8 cellular contexts compared by ENCODE assay signal in genomic region chr10:98269435-98269912, GRCh38. TPM values are rescaled to one million over a fixed set of nuclear protein-coding genes. Genes with fewer than 3 reads are reported as not detected.
DNase-seq lines count a peak whose midpoint lies in the region; ATAC-seq and TF ChIP-seq lines count a peak whose summit lies in the region.

No MANE protein-coding gene starts in this region.

- no peaks in the 10 kb centered on the region for H3K36me3 Mint-ChIP-seq in neural progenitor cell

- no peak overlapping the region for H3K27ac Mint-ChIP-seq in neural progenitor cell

- H3K36me3 ChIP-seq in BLaER1 treated with 17β-estradiol and CSF1 and Interleukin-3, amounts not matched to agents 10 nM and 100 nM: no peaks in the 10 kb centered on the region
- no peaks in the 10 kb centered on the region for H3K36me3 ChIP-seq in esophagus squamous epithelium
- H3K36me3 ChIP-seq in neural progenitor cell: no peaks in the 10 kb centered on the region

- DNase-seq in NCI-H69 (lab: John Stamatoyannopoulos, UW): peak; percentile 84
- no peak for DNase-seq in esophagus squamous epithelium (lab: John Stamatoyannopoulos, UW)
- DNase-seq in neural progenitor cell (ENCODE audit: low spot score): peak; percentile 31
- DNase-seq in NCI-H2107 treated with DMSO at 0.1 percent for 48 hours (lab: John Stamatoyannopoulos, UW; ENCODE audit: unreplicated experiment): no peak
- DNase-seq in stimulated activated CD4-positive, alpha-beta T cell treated with anti-CD3 and anti-CD28 coated beads, Interleukin-1b, Interleukin-23, amount 100 ng/mL, for 48 hours: no peak

- peak overlapping the region in 3 of 11 experiments; percentile 10 to 34 (median 29); a peak in 3 of 22 replicates for H3K9ac ChIP-seq in BLaER1 treated with 17β-estradiol and CSF1 and Interleukin-3, amounts not matched to agents 10 nM and 100 nM
- no peak overlapping the region for H3K9ac ChIP-seq in neural progenitor cell

- peaks cover 0 to 32% (median 0%) of the 10 kb centered on the region in 11 experiments; a peak in 6 of 22 replicates for H3K27me3 ChIP-seq in BLaER1 treated with 17β-estradiol and CSF1 and Interleukin-3, amounts not matched to agents 10 nM and 100 nM
- H3K27me3 ChIP-seq in esophagus squamous epithelium (peaks cover 0 to 68% (median 0%) of the 10 kb centered on the region in 4 donors), neural progenitor cell (peaks cover 16% of the 10 kb centered on the region)

- peaks cover 10% of the 10 kb centered on the region for H3F3A ChIP-seq in neural progenitor cell (ENCODE audit: low read depth)

- H3K79me2 ChIP-seq in neural progenitor cell (ENCODE audit: low read depth): no peaks in the 10 kb centered on the region

- no peak for ATAC-seq in GM18873 (IDR thresholded peaks at IDR 0.05; ENCODE audit: low FRiP score, unreplicated experiment)
- ATAC-seq in GM19397 (IDR thresholded peaks at IDR 0.05; ENCODE audit: unreplicated experiment): no peak

- H3K4me3 Mint-ChIP-seq in neural progenitor cell: no peak overlapping the region

- H3K4me2 ChIP-seq in BLaER1 treated with 17β-estradiol and CSF1 and Interleukin-3, amounts not matched to agents 10 nM and 100 nM: peak overlapping the region in 9 of 11 experiments; percentile 70 to 95 (median 89); a peak in 18 of 22 replicates
- H3K4me2 ChIP-seq in neural progenitor cell: peak overlapping the region; percentile 98

- no peak for TF ChIP-seq CTCF in esophagus squamous epithelium (IDR thresholded peaks at IDR 0.05)
- no peak for TF ChIP-seq CTCF in neural progenitor cell (IDR thresholded peaks at IDR 0.05)

- no peaks in the 10 kb centered on the region for H3K9me3 ChIP-seq in BLaER1 treated with 17β-estradiol and CSF1 and Interleukin-3, amounts not matched to agents 10 nM and 100 nM (replicated peaks in 1 of 11)
- H3K9me3 ChIP-seq in esophagus squamous epithelium (no peaks in the 10 kb centered on the region), neural progenitor cell (ENCODE audit: low read depth) (no peaks in the 10 kb centered on the region)

- no peak overlapping the region for H3K4me3 ChIP-seq in BLaER1 treated with 17β-estradiol and CSF1 and Interleukin-3, amounts not matched to agents 10 nM and 100 nM
- peak overlapping the region in 1 of 4 donors; percentile 73 for H3K4me3 ChIP-seq in esophagus squamous epithelium
- H3K4me3 ChIP-seq in neural progenitor cell: no peak overlapping the region

- H3K9me3 Mint-ChIP-seq in neural progenitor cell: no peaks in the 10 kb centered on the region

- no peak for TF ChIP-seq POLR2A in esophagus squamous epithelium (IDR thresholded peaks at IDR 0.05)

- WGBS in esophagus squamous epithelium, 2 donors: 18% methylated on average over 2 of the region's 8 CpGs; no CpG with 5 or more reads in 1 of the 2 donors

- peaks cover 3 to 80% (median 73%) of the 10 kb centered on the region in 10 experiments for H3K4me1 ChIP-seq in BLaER1 treated with 17β-estradiol and CSF1 and Interleukin-3, amounts not matched to agents 10 nM and 100 nM
- H3K4me1 ChIP-seq in esophagus squamous epithelium (peaks cover 15 to 54% (median 21%) of the 10 kb centered on the region in 3 donors), neural progenitor cell (peaks cover 17% of the 10 kb centered on the region)

- no peak overlapping the region for H2AFZ ChIP-seq in neural progenitor cell (replicated peaks)

- H3K4me1 Mint-ChIP-seq in neural progenitor cell: peaks cover 31% of the 10 kb centered on the region

- H4K20me1 ChIP-seq in BLaER1 treated with 17β-estradiol and CSF1 and Interleukin-3, amounts not matched to agents 10 nM and 100 nM: peaks cover 0 to 5% (median 0%) of the 10 kb centered on the region in 11 experiments; a peak in 1 of 22 replicates
- no peaks in the 10 kb centered on the region for H4K20me1 ChIP-seq in neural progenitor cell (ENCODE audit: low read depth)

- intact Hi-C loops in esophagus squamous epithelium (cut with DNase I): loop anchor here (5.0 kb wide), 1 partner anchor 43 kb away; no protein-coding TSS in a partner anchor

- peak overlapping the region in 2 of 11 experiments; percentile 13 to 29; a peak in 3 of 22 replicates for H3K27ac ChIP-seq in BLaER1 treated with 17β-estradiol and CSF1 and Interleukin-3, amounts not matched to agents 10 nM and 100 nM
- H3K27ac ChIP-seq in esophagus squamous epithelium: peak overlapping the region in 3 of 4 donors; percentile 58 to 89 (median 84)
- no peak overlapping the region for H3K27ac ChIP-seq in neural progenitor cell

- H3K27me3 Mint-ChIP-seq in neural progenitor cell (ENCODE audit: insufficient read depth, low read depth): peaks cover 9% of the 10 kb centered on the region

RNA-seq across cellular contexts. Expression of gene LOXL4, which starts 1.5 kb away (rescaled TPM):
- total RNA-seq in esophagus squamous epithelium (1 to 10 TPM in 2 of 4 donors, under 1 TPM in 2; 0.19 to 3.5 (median 1.4) TPM), neural progenitor cell (ENCODE audit: low replicate concordance) (0.77 and 0.92 TPM in 2 replicates)

Comparison
In these comparisons a context has a peak if more than half of its experiments do, and no peak if none do; other contexts are left out.
1. DNase-seq: peak in NCI-H69 (single experiment) and neural progenitor cell (single experiment); none in esophagus squamous epithelium (single experiment), NCI-H2107 treated with DMSO at 0.1 percent for 48 hours (single experiment) and stimulated activated CD4-positive, alpha-beta T cell treated with anti-CD3 and anti-CD28 coated beads, Interleukin-1b, Interleukin-23, amount 100 ng/mL, for 48 hours (single experiment).